8 cellular contexts compared by ENCODE assay signal in genomic region chr5:156479864-156480263, GRCh38.
DNase-seq lines count a peak whose midpoint lies in the region; ATAC-seq and TF ChIP-seq lines count a peak whose summit lies in the region.
"Had no signal": no experiment of that assay in that cellular context is flagged by ENCODE, and none has a peak within 500 bp of the region (broad histone marks: within the 10 kb centered on the region; RNA-seq: fewer than 3 reads in every experiment).

No MANE protein-coding gene starts in this region.

- peaks cover 61% of the 10 kb centered on the region for H3K4me1 ChIP-seq in adipocyte (ENCODE audit: control insufficient read depth, insufficient read depth, low read length)

- ATAC-seq in GM19452 (IDR thresholded peaks at IDR 0.05; ENCODE audit: unreplicated experiment) (no peak), HG02870 (IDR thresholded peaks at IDR 0.05; ENCODE audit: unreplicated experiment) (no peak)

- peak overlapping the region; percentile 18 for H3K27ac Mint-ChIP-seq in progenitor cell of endocrine pancreas

- TF ChIP-seq CTCF in GM12864 (IDR thresholded peaks at IDR 0.05; ENCODE audit: low read depth, low read length, missing control alignments) = no peak
- TF ChIP-seq CTCF in progenitor cell of endocrine pancreas (IDR thresholded peaks at IDR 0.05; ENCODE audit: unreplicated experiment) = no peak

- no peaks in the 10 kb centered on the region for H3K27me3 Mint-ChIP-seq in progenitor cell of endocrine pancreas

- H3K36me3 ChIP-seq in MG63 (no peaks in the 10 kb centered on the region), adipocyte (ENCODE audit: control insufficient read depth, insufficient read depth, low read length, severe bottlenecking) (no peaks in the 10 kb centered on the region)
- H3K36me3 ChIP-seq: esophagus squamous epithelium had no signal

- no peaks in the 10 kb centered on the region for H3K36me3 Mint-ChIP-seq in progenitor cell of endocrine pancreas (ENCODE audit: insufficient read depth)

- H3K9me3 ChIP-seq in MG63 (no peaks in the 10 kb centered on the region; the same call in none of the 2 replicates), adipocyte (ENCODE audit: control insufficient read depth, low read length) (no peaks in the 10 kb centered on the region)
- H3K9me3 ChIP-seq: esophagus squamous epithelium had no signal

- peak; percentile 7 for DNase-seq in GM12864 (ENCODE audit: low read depth)
- DNase-seq in MG63 = peak; percentile 62
- peak; percentile 89 for DNase-seq in adipocyte (ENCODE audit: low read depth)
- DNase-seq in progenitor cell of endocrine pancreas (ENCODE audit: low spot score, unreplicated experiment) = no peak
- DNase-seq in NCI-H1092 treated with DMSO at 0.1 percent for 48 hours (lab: John Stamatoyannopoulos, UW) = no peak
- DNase-seq: esophagus squamous epithelium had no signal

- H3K9me3 Mint-ChIP-seq in progenitor cell of endocrine pancreas (ENCODE audit: low read depth) = no peaks in the 10 kb centered on the region

- peak overlapping the region; percentile 3 for H3K9ac ChIP-seq in adipocyte (ENCODE audit: low read length)

- H3K4me1 Mint-ChIP-seq in progenitor cell of endocrine pancreas (ENCODE audit: low read depth) = peaks cover 12% of the 10 kb centered on the region

- H3K27me3 ChIP-seq in MG63 (no peaks in the 10 kb centered on the region), adipocyte (replicated peaks; ENCODE audit: control insufficient read depth, insufficient read depth, low read length) (no peaks in the 10 kb centered on the region)
- H3K27me3 ChIP-seq: esophagus squamous epithelium had no signal

- H3K4me3 ChIP-seq in GM12864 (ENCODE audit: low read depth, low read length) = no peak overlapping the region
- H3K4me3 ChIP-seq in MG63 = no peak overlapping the region
- no peak overlapping the region for H3K4me3 ChIP-seq in adipocyte (ENCODE audit: low read length)
- H3K4me3 ChIP-seq: esophagus squamous epithelium had no signal

- no peak overlapping the region for H3K4me3 Mint-ChIP-seq in progenitor cell of endocrine pancreas (ENCODE audit: low read depth)

Comparison
In these comparisons a context has a peak if more than half of its experiments do, and no peak if none do; other contexts are left out.
1. DNase-seq: peak in GM12864 (single experiment), MG63 (single experiment) and adipocyte (single experiment); none in progenitor cell of endocrine pancreas (single experiment) and NCI-H1092 treated with DMSO at 0.1 percent for 48 hours (single experiment).